Comparison of ENCODE assay signal across 8 cellular contexts in genomic region chr9:112819635-112820496, GRCh38.
DNase-seq lines count a peak whose midpoint lies in the region; ATAC-seq and TF ChIP-seq lines count a peak whose summit lies in the region.

No MANE protein-coding gene starts in this region.

- H3F3A ChIP-seq in DOHH2 (ENCODE audit: control insufficient read depth, insufficient read depth) (peaks cover 11% of the 10 kb centered on the region), SU-DHL-6 (ENCODE audit: insufficient read depth) (no peaks in the 10 kb centered on the region)

- H3K36me3 ChIP-seq in DOHH2 (ENCODE audit: control insufficient read depth, low read length) (peaks cover 19% of the 10 kb centered on the region), SU-DHL-6 (ENCODE audit: low read length) (no peaks in the 10 kb centered on the region), prostate gland (no peaks in the 10 kb centered on the region)

- H3K27ac ChIP-seq in DOHH2 (ENCODE audit: low read depth, low read length) (no peak overlapping the region), SU-DHL-6 (ENCODE audit: low read depth, low read length) (no peak overlapping the region), foreskin keratinocyte (no peak overlapping the region), prostate gland (no peak overlapping the region)

- ATAC-seq in GM21360 (IDR thresholded peaks at IDR 0.05; ENCODE audit: unreplicated experiment) (peak; percentile 84), foreskin keratinocyte (peak; percentile 79)

- H3K27me3 ChIP-seq in DOHH2 (ENCODE audit: control insufficient read depth, low read length) (no peaks in the 10 kb centered on the region), SU-DHL-6 (ENCODE audit: low read length) (no peaks in the 10 kb centered on the region), foreskin keratinocyte (no peaks in the 10 kb centered on the region), prostate gland (replicated peaks; ENCODE audit: insufficient read depth) (no peaks in the 10 kb centered on the region)

- H4K20me1 ChIP-seq in DOHH2 (ENCODE audit: control insufficient read depth, insufficient read depth, low read depth, low read length) (no peaks in the 10 kb centered on the region), SU-DHL-6 (ENCODE audit: low read depth, low read length) (no peaks in the 10 kb centered on the region)

- TF ChIP-seq CTCF in DOHH2 (IDR thresholded peaks at IDR 0.05; ENCODE audit: low read depth, low read length, poor library complexity, severe bottlenecking) (peak; percentile 90), SU-DHL-6 (IDR thresholded peaks at IDR 0.05; ENCODE audit: insufficient read depth, low read length, poor library complexity, severe bottlenecking) (peak; percentile 71), foreskin keratinocyte (conservative IDR thresholded peaks at IDR 0.05) (peak; percentile 82), prostate gland (IDR thresholded peaks at IDR 0.05) (peak in 3 of 4 experiments; percentile 59 to 67 (median 64))

- H3K79me2 ChIP-seq in DOHH2 (ENCODE audit: control insufficient read depth, low read length) (peaks cover 3% of the 10 kb centered on the region), SU-DHL-6 (ENCODE audit: insufficient read depth, low read length) (no peaks in the 10 kb centered on the region)

- 54% methylated on average over 7 of the region's 7 CpGs for WGBS in prostate gland

- intact Hi-C loops in prostate gland (cut with DNase I), result loop anchor here (10.0 kb wide), 1 partner anchor 485 kb away; the partner anchor contains the start of gene PTBP3

- H3K4me2 ChIP-seq in DOHH2 (ENCODE audit: low read length), result peak overlapping the region; percentile 40
- H3K4me2 ChIP-seq in SU-DHL-6 (ENCODE audit: low read depth, low read length, poor library complexity, severe bottlenecking), result no peak overlapping the region

- H3K9me3 ChIP-seq in DOHH2 (ENCODE audit: control insufficient read depth, insufficient read depth, low read length) (no peaks in the 10 kb centered on the region), SU-DHL-6 (ENCODE audit: insufficient read depth, low read length) (no peaks in the 10 kb centered on the region), prostate gland (no peaks in the 10 kb centered on the region)

- H3K4me1 ChIP-seq in DOHH2 (ENCODE audit: control insufficient read depth, low read length) (peaks cover 48% of the 10 kb centered on the region), foreskin keratinocyte (peaks cover 6% of the 10 kb centered on the region), prostate gland (replicated peaks) (no peaks in the 10 kb centered on the region)

- no peak overlapping the region for H2AFZ ChIP-seq in SU-DHL-6 (ENCODE audit: low read depth, low read length, severe bottlenecking)

- H3K9ac ChIP-seq in SU-DHL-6 (ENCODE audit: low read length), result no peak overlapping the region

- no peak for TF ChIP-seq POLR2A in prostate gland (IDR thresholded peaks at IDR 0.05)

- DNase-seq in NCI-H1048 (lab: John Stamatoyannopoulos, UW) (peak; percentile 14), foreskin keratinocyte (peak in 1 of 2 donors; percentile 59), prostate gland (ENCODE audit: low spot score) (peak; percentile 28)
- no peak for DNase-seq in stimulated activated CD4-positive, alpha-beta T cell treated with anti-CD3 and anti-CD28 coated beads, Interleukin-1b, Interleukin-23, amount 100 ng/mL, for 48 hours
- no peak for DNase-seq in stimulated activated CD4-positive, alpha-beta T cell treated with anti-CD3 and anti-CD28 coated beads, Interleukin-4, amount 100 ng/mL, for 24 hours

- H3K9me2 ChIP-seq in DOHH2 (replicated peaks; ENCODE audit: control insufficient read depth, low read length) (no peaks in the 10 kb centered on the region), SU-DHL-6 (replicated peaks; ENCODE audit: insufficient read depth, low read length) (no peaks in the 10 kb centered on the region)

- H3K4me3 ChIP-seq in DOHH2 (ENCODE audit: low read length) (peak overlapping the region; percentile 10; the same call in 1 of the 2 replicates), SU-DHL-6 (ENCODE audit: insufficient read depth, low read length, poor library complexity, severe bottlenecking) (no peak overlapping the region), prostate gland (no peak overlapping the region)

Comparison
In these comparisons a context has a peak if more than half of its experiments do, and no peak if none do; other contexts are left out.
1. DNase-seq: peak in NCI-H1048 (single experiment) and prostate gland (single experiment); none in stimulated activated CD4-positive, alpha-beta T cell treated with anti-CD3 and anti-CD28 coated beads, Interleukin-1b, Interleukin-23, amount 100 ng/mL, for 48 hours (single experiment) and stimulated activated CD4-positive, alpha-beta T cell treated with anti-CD3 and anti-CD28 coated beads, Interleukin-4, amount 100 ng/mL, for 24 hours (single experiment).
2. Peak in every context shown above with its lines, with median percentiles within 50 percentile points of each other: CTCF ChIP-seq.